18 cellular contexts compared by ENCODE assay signal in genomic region chr10:62327897-62328296, GRCh38. TPM values are rescaled to one million over a fixed set of nuclear protein-coding genes. Genes with fewer than 3 reads are reported as not detected.
"Had no signal": no experiment of that assay in that cellular context is flagged by ENCODE, and none has a peak within 500 bp of the region (broad histone marks: within the 10 kb centered on the region; RNA-seq: fewer than 3 reads in every experiment).

No MANE protein-coding gene starts in this region.

- H3K4me3 Mint-ChIP-seq: activated CD4-positive, alpha-beta memory T cell treated with anti-CD3 and anti-CD28 coated beads for 36 hours; activated T-cell treated with anti-CD3 and anti-CD28 coated beads, Interleukin-2, amount 50 U/mL, for 72 hours; naive thymus-derived CD8-positive, alpha-beta T cell; T-cell had no signal

- ATAC-seq: activated T-cell treated with anti-CD3 and anti-CD28 coated beads, Interleukin-2, amount 50 U/mL, for 72 hours; foreskin keratinocyte; heart left ventricle; left colon; naive thymus-derived CD8-positive, alpha-beta T cell; T-cell had no signal

- H3K4me3 ChIP-seq: ascending aorta, cardiac muscle cell, heart left ventricle, lung, right atrium auricular region, smooth muscle cell, transverse colon had no signal

- H3K4me1 ChIP-seq: ascending aorta, foreskin keratinocyte, heart left ventricle, right atrium auricular region, transverse colon had no signal

- H3K36me3 Mint-ChIP-seq: activated CD4-positive, alpha-beta memory T cell treated with anti-CD3 and anti-CD28 coated beads for 36 hours had no signal

- H3K9me3 ChIP-seq: ascending aorta, neutrophil, right atrium auricular region had no signal

- DNase-seq: activated CD4-positive, alpha-beta memory T cell treated with anti-CD3 and anti-CD28 coated beads for 36 hours; activated T-cell treated with anti-CD3 and anti-CD28 coated beads, Interleukin-2, amount 50 U/mL, for 72 hours; effector CD4-positive, alpha-beta T cell; foreskin keratinocyte; heart left ventricle; left colon; naive thymus-derived CD8-positive, alpha-beta T cell; posterior cingulate gyrus; T-cell; T1000; transverse colon had no signal

- H3K27ac Mint-ChIP-seq: activated CD4-positive, alpha-beta memory T cell treated with anti-CD3 and anti-CD28 coated beads for 36 hours; activated T-cell treated with anti-CD3 and anti-CD28 coated beads, Interleukin-2, amount 50 U/mL, for 72 hours; naive thymus-derived CD8-positive, alpha-beta T cell; T-cell had no signal

- H3K27me3 ChIP-seq: ascending aorta, cardiac muscle cell, foreskin keratinocyte, heart left ventricle, neutrophil, right atrium auricular region, transverse colon had no signal

- H3K27ac ChIP-seq: ascending aorta, cardiac muscle cell, foreskin keratinocyte, heart left ventricle, neutrophil, right atrium auricular region, transverse colon, VCaP had no signal

- H3K27me3 Mint-ChIP-seq: activated CD4-positive, alpha-beta memory T cell treated with anti-CD3 and anti-CD28 coated beads for 36 hours had no signal

- H3K36me3 ChIP-seq: ascending aorta, cardiac muscle cell, heart left ventricle, neutrophil, right atrium auricular region, transverse colon had no signal

- H3K4me1 Mint-ChIP-seq: naive thymus-derived CD8-positive, alpha-beta T cell; T-cell had no signal

RNA-seq across cellular contexts. Expression of gene ZNF365, which starts 46.3 kb away (rescaled TPM):
- total RNA-seq: ascending aorta; cardiac muscle cell; left colon; naive thymus-derived CD8-positive, alpha-beta T cell; transverse colon had no signal

RNA-seq across cellular contexts. Expression of gene RTKN2, which starts 59.3 kb away (rescaled TPM):
- total RNA-seq: ascending aorta had no signal
